12 cellular contexts compared by ENCODE assay signal in genomic region chr2:45874324-45874723, GRCh38.
A peak's percentile ranks its signal among the peaks of the same experiment; 100 is the strongest.
DNase-seq lines count a peak whose midpoint lies in the region; ATAC-seq, FAIRE-seq and TF ChIP-seq lines count a peak whose summit lies in the region.
"Had no signal": no experiment of that assay in that cellular context is flagged by ENCODE, and none has a peak within 500 bp of the region (broad histone marks: within the 10 kb centered on the region; RNA-seq: fewer than 3 reads in every experiment).

No MANE protein-coding gene starts in this region.

- no peak for FAIRE-seq in small intestine (lab: Jason Lieb, UNC)

- no peak for TF ChIP-seq CTCF in ascending aorta (IDR thresholded peaks at IDR 0.05)
- TF ChIP-seq CTCF in GM20000 (IDR thresholded peaks at IDR 0.05; ENCODE audit: extremely low read depth, missing control alignments), result no peak
- no peak for TF ChIP-seq CTCF in BE2C (IDR thresholded peaks at IDR 0.05; ENCODE audit: low read depth, low read length)

- 80 to 93% (median 85%) methylated on average over 3 of the region's 3 CpGs for WGBS in small intestine, 3 donors

- H3K27ac ChIP-seq in ascending aorta (peak overlapping the region in 1 of 2 donors; percentile 29), small intestine (ENCODE audit: low read depth in 1 of 2, low read length in 1 of 2) (no peak overlapping the region)

- no peak overlapping the region for H3K4me3 ChIP-seq in ascending aorta
- no peak overlapping the region for H3K4me3 ChIP-seq in small intestine (ENCODE audit: low read depth in 1 of 2, low read length in 2 of 2)
- no peak overlapping the region for H3K4me3 ChIP-seq in BE2C (ENCODE audit: low read depth, low read length)
- H3K4me3 ChIP-seq: ovary had no signal

- H3K4me1 ChIP-seq in ascending aorta (peaks cover 0 to 14% of the 10 kb centered on the region in 2 donors), small intestine (ENCODE audit: control insufficient read depth in 2 of 2, insufficient read depth in 1 of 2, low read depth in 1 of 2, low read length in 1 of 2) (peaks cover 0 to 5% of the 10 kb centered on the region in 2 donors), BE2C (0 out of 2 replicates have a peak, but pooled peaks cover 4% of the 10 kb centered on the region)

- no peaks in the 10 kb centered on the region for H3K36me3 ChIP-seq in ascending aorta
- no peaks in the 10 kb centered on the region for H3K36me3 ChIP-seq in small intestine (ENCODE audit: control insufficient read depth in 2 of 2, insufficient read depth in 2 of 2, low read length in 2 of 2)
- H3K36me3 ChIP-seq in BE2C, result no peaks in the 10 kb centered on the region
- H3K36me3 ChIP-seq: ovary had no signal

- peaks cover 0 to 15% of the 10 kb centered on the region in 2 donors for H3K9me3 ChIP-seq in ascending aorta
- no peaks in the 10 kb centered on the region for H3K9me3 ChIP-seq in small intestine (ENCODE audit: control insufficient read depth, low read depth)
- no peaks in the 10 kb centered on the region for H3K9me3 ChIP-seq in BE2C
- H3K9me3 ChIP-seq: ovary had no signal

- peak; percentile 92 for ATAC-seq in left ventricle myocardium superior

- intact Hi-C loops in ascending aorta (cut with DNase I), result no loop called here
- intact Hi-C loops in left ventricle myocardium superior (cut with micrococcal nuclease), result no loop called here

- peak; percentile 82 for DNase-seq in NCI-H2171 treated with DMSO at 0.1 percent for 48 hours (lab: John Stamatoyannopoulos, UW)
- peak; percentile 30 to 83 for DNase-seq in ascending aorta (ENCODE audit: low spot score in 2 of 2)
- peak; percentile 83 for DNase-seq in left ventricle myocardium superior
- DNase-seq in small intestine, result peak; percentile 33
- no peak for DNase-seq in GM20000 (ENCODE audit: low spot score)
- no peak for DNase-seq in activated gamma-delta T cell (lab: John Stamatoyannopoulos, UW)
- DNase-seq in BE2C, result no peak
- no peak for DNase-seq in activated naive CD4-positive, alpha-beta T cell treated with Interleukin-2 at 50 U/mL for 16 hours
- DNase-seq: effector CD8-positive, alpha-beta T cell; KBM-7; NCI-H2081 treated with DMSO at 0.1 percent for 48 hours had no signal

- no peaks in the 10 kb centered on the region for H3K27me3 ChIP-seq in ascending aorta
- no peaks in the 10 kb centered on the region for H3K27me3 ChIP-seq in small intestine (ENCODE audit: control insufficient read depth in 2 of 2, insufficient read depth in 2 of 2, low read length in 2 of 2)
- no peaks in the 10 kb centered on the region for H3K27me3 ChIP-seq in BE2C
- H3K27me3 ChIP-seq: ovary had no signal

Comparison
In these comparisons a context has a peak if more than half of its experiments do, and no peak if none do; other contexts are left out.
1. DNase-seq: peak in NCI-H2171 treated with DMSO at 0.1 percent for 48 hours (single experiment), ascending aorta (2 of 2), left ventricle myocardium superior (single experiment) and small intestine (single experiment); none in GM20000 (single experiment), activated gamma-delta T cell (single experiment), BE2C (single experiment) and activated naive CD4-positive, alpha-beta T cell treated with Interleukin-2 at 50 U/mL for 16 hours (single experiment).